3 cellular contexts compared by ENCODE assay signal in the genomic region with DNA sequence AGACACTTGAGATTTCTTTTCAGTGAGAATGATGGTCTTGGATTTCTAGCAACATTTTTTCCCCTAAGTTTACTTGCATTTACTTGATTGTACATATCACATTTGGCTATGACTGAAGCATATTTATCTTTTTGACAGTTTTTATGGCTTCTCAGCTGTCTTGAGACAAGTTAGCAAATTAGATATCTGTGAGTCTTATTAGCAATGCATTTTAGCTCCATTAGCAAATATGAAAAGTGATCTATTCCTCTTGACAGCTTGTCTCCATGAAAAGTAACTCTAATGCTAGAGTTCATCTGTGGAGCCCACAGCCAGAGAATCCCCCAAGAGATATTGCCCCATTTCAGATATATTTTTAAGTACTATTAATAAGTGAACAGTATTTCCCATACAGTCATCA.
"Had no signal": no experiment of that assay in that cellular context is flagged by ENCODE, and none has a peak within 500 bp of the region (broad histone marks: within the 10 kb centered on the region; RNA-seq: fewer than 3 reads in every experiment).

No MANE protein-coding gene starts in this region.

- DNase-seq: GDM1, GF-D8 had no signal

- H3K4me3 ChIP-seq: GM12878 had no signal
